29 cellular contexts compared by ENCODE assay signal in genomic region chr12:95104919-95105452, GRCh38.
"Had no signal": no experiment of that assay in that cellular context is flagged by ENCODE, and none has a peak within 500 bp of the region (broad histone marks: within the 10 kb centered on the region; RNA-seq: fewer than 3 reads in every experiment).

No MANE protein-coding gene starts in this region.

- H3K4me3 ChIP-seq: coronary artery, dorsolateral prefrontal cortex, gastroesophageal sphincter, hepatocyte, pancreas, prostate gland, sigmoid colon, upper lobe of right lung had no signal

- H3K79me2 ChIP-seq: hepatocyte had no signal

- H3K9me3 Mint-ChIP-seq: activated naive CD4-positive, alpha-beta T cell treated with anti-CD3 and anti-CD28 coated beads, Interleukin-2, amount 10 ng/mL, durations not matched to agents 7 days and 5 days; naive thymus-derived CD8-positive, alpha-beta T cell; neural crest cell; stimulated activated memory B cell treated with anti-CD40 and anti-IgM and Interleukin-4, amounts not matched to agents 10 μg/mL and 1 μg/mL and 100 μg/mL, for 72 hours; stimulated activated naive CD8-positive, alpha-beta T cell treated with anti-CD3 and anti-CD28 coated beads, Interleukin-15, amount 100 ng/mL, for 72 hours; T-helper 2 cell treated with Interferon-gamma antibody and Interleukin-4, amounts not matched to agents 5 μg/mL and 100 μg/mL, for 36 hours had no signal

- H3K9me3 ChIP-seq: gastroesophageal sphincter, pancreas, prostate gland, sigmoid colon, upper lobe of right lung had no signal

- H3K27me3 ChIP-seq: brain microvascular endothelial cell, dorsolateral prefrontal cortex, gastroesophageal sphincter, hepatocyte, pancreas, sigmoid colon, upper lobe of right lung had no signal

- H2AFZ ChIP-seq: hepatocyte had no signal

- H3K36me3 Mint-ChIP-seq: activated naive CD4-positive, alpha-beta T cell treated with anti-CD3 and anti-CD28 coated beads, Interleukin-2, amount 10 ng/mL, durations not matched to agents 7 days and 5 days; naive thymus-derived CD8-positive, alpha-beta T cell; stimulated activated memory B cell treated with anti-CD40 and anti-IgM and Interleukin-4, amounts not matched to agents 10 μg/mL and 1 μg/mL and 100 μg/mL, for 72 hours had no signal

- H3K36me3 ChIP-seq: prostate gland had no signal

- H3K4me3 Mint-ChIP-seq: activated naive CD4-positive, alpha-beta T cell treated with anti-CD3 and anti-CD28 coated beads, Interleukin-2, amount 10 ng/mL, durations not matched to agents 7 days and 5 days; naive thymus-derived CD8-positive, alpha-beta T cell; neural crest cell; stimulated activated memory B cell treated with anti-CD40 and anti-IgM and Interleukin-4, amounts not matched to agents 10 μg/mL and 1 μg/mL and 100 μg/mL, for 72 hours; stimulated activated naive CD8-positive, alpha-beta T cell treated with anti-CD3 and anti-CD28 coated beads, Interleukin-15, amount 100 ng/mL, for 72 hours; T-helper 2 cell treated with Interferon-gamma antibody and Interleukin-4, amounts not matched to agents 5 μg/mL and 100 μg/mL, for 36 hours had no signal

- H3K27ac ChIP-seq: brain microvascular endothelial cell, coronary artery, dorsolateral prefrontal cortex, hepatocyte, pancreas, prostate gland, upper lobe of right lung, VCaP had no signal

- ATAC-seq: left cardiac atrium; naive thymus-derived CD8-positive, alpha-beta T cell; pancreas; stimulated activated memory B cell treated with anti-CD40 and anti-IgM and Interleukin-4, amounts not matched to agents 10 μg/mL and 1 μg/mL and 100 μg/mL, for 72 hours; stimulated activated naive CD8-positive, alpha-beta T cell treated with anti-CD3 and anti-CD28 coated beads, Interleukin-15, amount 100 ng/mL, for 72 hours; upper lobe of right lung had no signal

- DNase-seq: activated CD4-positive, alpha-beta T cell treated with anti-CD3 and anti-CD28 coated beads for 4 hours; activated CD4-positive, alpha-beta T cell treated with anti-CD3 and anti-CD28 coated beads, Interleukin-2, amount 50 U/mL, for 4 hours; activated gamma-delta T cell; activated naive CD4-positive, alpha-beta T cell treated with anti-CD3 and anti-CD28 coated beads, Interleukin-2, amount 10 ng/mL, durations not matched to agents 7 days and 5 days; activated T-cell treated with anti-CD3 and anti-CD28 coated beads for 4 hours; amniotic stem cell; brain microvascular endothelial cell; dorsolateral prefrontal cortex; effector memory CD4-positive, alpha-beta T cell; left cardiac atrium; midbrain; naive thymus-derived CD8-positive, alpha-beta T cell; nucleus accumbens; pancreas; sigmoid colon; small intestine; stimulated activated CD4-positive, alpha-beta T cell treated with anti-CD3 and anti-CD28 coated beads, Interleukin-4, amount 100 ng/mL, for 4 hours; stimulated activated CD8-positive, alpha-beta memory T cell treated with anti-CD3 and anti-CD28 coated beads, Interleukin-4, amount 100 ng/mL, for 48 hours; stimulated activated naive CD8-positive, alpha-beta T cell treated with anti-CD3 and anti-CD28 coated beads, Interleukin-15, amount 100 ng/mL, for 72 hours; substantia nigra; upper lobe of right lung had no signal

- H3K27ac Mint-ChIP-seq: activated naive CD4-positive, alpha-beta T cell treated with anti-CD3 and anti-CD28 coated beads, Interleukin-2, amount 10 ng/mL, durations not matched to agents 7 days and 5 days; naive thymus-derived CD8-positive, alpha-beta T cell; stimulated activated memory B cell treated with anti-CD40 and anti-IgM and Interleukin-4, amounts not matched to agents 10 μg/mL and 1 μg/mL and 100 μg/mL, for 72 hours; stimulated activated naive CD8-positive, alpha-beta T cell treated with anti-CD3 and anti-CD28 coated beads, Interleukin-15, amount 100 ng/mL, for 72 hours; T-helper 2 cell treated with Interferon-gamma antibody and Interleukin-4, amounts not matched to agents 5 μg/mL and 100 μg/mL, for 36 hours had no signal

- H3K4me2 ChIP-seq: hepatocyte had no signal

- H3K27me3 Mint-ChIP-seq: naive thymus-derived CD8-positive, alpha-beta T cell; stimulated activated naive CD8-positive, alpha-beta T cell treated with anti-CD3 and anti-CD28 coated beads, Interleukin-15, amount 100 ng/mL, for 72 hours had no signal

- H3K4me1 ChIP-seq: pancreas, sigmoid colon, upper lobe of right lung had no signal
